ENCODE assay signal across 15 cellular contexts in genomic region chr1:29213055-29213454, GRCh38.
"Had no signal": no experiment of that assay in that cellular context is flagged by ENCODE, and none has a peak within 500 bp of the region (broad histone marks: within the 10 kb centered on the region; RNA-seq: fewer than 3 reads in every experiment).

No MANE protein-coding gene starts in this region.

- H3K4me1 ChIP-seq: lower lobe of right lung, uterus had no signal

- H3K4me1 Mint-ChIP-seq: activated T-helper 17 cell treated with anti-CD3 and anti-CD28 coated beads, Interleukin-2, amount 50 U/mL, for 72 hours; WTC11 had no signal

- H3K36me3 ChIP-seq: uterus had no signal

- ATAC-seq: activated T-helper 17 cell treated with anti-CD3 and anti-CD28 coated beads, Interleukin-2, amount 50 U/mL, for 72 hours; lower lobe of right lung; WTC11 had no signal

- H3K4me3 ChIP-seq: lower lobe of right lung, uterus had no signal

- H3K4me3 Mint-ChIP-seq: activated T-helper 17 cell treated with anti-CD3 and anti-CD28 coated beads, Interleukin-2, amount 50 U/mL, for 72 hours; endodermal cell; mesothelial cell of epicardium; WTC11 had no signal

- H3K27me3 Mint-ChIP-seq: activated T-helper 17 cell treated with anti-CD3 and anti-CD28 coated beads, Interleukin-2, amount 50 U/mL, for 72 hours had no signal

- H3K27ac ChIP-seq: lower lobe of right lung, uterus had no signal

- H3K9me3 ChIP-seq: lower lobe of right lung, uterus had no signal

- DNase-seq: activated CD4-positive, alpha-beta T cell treated with anti-CD3 and anti-CD28 coated beads for 48 hours; activated CD8-positive, alpha-beta memory T cell treated with anti-CD3 and anti-CD28 coated beads for 24 hours; activated naive CD4-positive, alpha-beta T cell treated with anti-CD3 and anti-CD28 coated beads, Interleukin-2, amount 50 U/mL, for 16 hours; cerebellar nuclear complex; dermis blood vessel endothelial cell; endodermal cell; erythroblast; hippocampal formation; lower lobe of right lung; right cardiac atrium; small intestine; uterus had no signal

- H3K27me3 ChIP-seq: uterus had no signal

- H3K27ac Mint-ChIP-seq: activated T-helper 17 cell treated with anti-CD3 and anti-CD28 coated beads, Interleukin-2, amount 50 U/mL, for 72 hours; endodermal cell; mesothelial cell of epicardium; WTC11 had no signal
